ENCODE assay signal across 17 cellular contexts in the genomic region with DNA sequence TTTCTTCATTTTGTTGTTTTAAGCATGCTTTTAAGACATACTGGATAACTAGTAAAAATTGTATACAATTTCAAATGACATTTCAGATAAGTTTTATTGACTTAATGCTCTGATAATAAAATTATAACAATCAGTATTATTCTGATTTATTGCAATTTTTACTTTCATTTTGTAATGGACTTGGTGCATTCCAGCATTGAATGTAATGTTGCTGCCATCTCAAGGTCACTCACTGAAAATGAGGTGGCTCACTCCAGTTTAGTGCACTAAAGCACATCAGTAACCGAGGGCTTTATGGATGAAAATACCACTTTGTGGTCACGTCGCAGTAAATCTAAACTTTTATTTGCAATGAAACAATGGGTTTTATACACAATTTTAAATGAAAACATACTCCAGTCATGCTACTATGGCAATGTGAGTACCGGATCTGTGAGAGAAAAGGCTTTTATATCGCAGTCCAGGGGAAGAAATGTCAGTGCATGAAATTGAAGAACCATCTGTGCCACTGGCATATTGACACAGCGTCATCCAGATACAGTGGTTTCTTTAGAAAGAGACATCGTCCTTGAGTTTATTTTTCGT. TPM values are rescaled to one million over a fixed set of nuclear protein-coding genes. Genes with fewer than 3 reads are reported as not detected.
DNase-seq lines count a peak whose midpoint lies in the region; ATAC-seq, FAIRE-seq and TF ChIP-seq lines count a peak whose summit lies in the region.
"Had no signal": no experiment of that assay in that cellular context is flagged by ENCODE, and none has a peak within 500 bp of the region (broad histone marks: within the 10 kb centered on the region; RNA-seq: fewer than 3 reads in every experiment).

No MANE protein-coding gene starts in this region.

- H2BK20ac ChIP-seq in H1 (ENCODE audit: low read length): no peak overlapping the region

- no peak overlapping the region for H3K27ac Mint-ChIP-seq in osteocyte (ENCODE audit: unreplicated experiment)
- H3K27ac Mint-ChIP-seq: IgD-negative memory B cell had no signal

- no peak for ATAC-seq in GM19324 (IDR thresholded peaks at IDR 0.05; ENCODE audit: low FRiP score, unreplicated experiment)
- ATAC-seq: HCT116 had no signal

- no peak overlapping the region for H4K8ac ChIP-seq in H1 (ENCODE audit: extremely low read depth, insufficient read depth, low read length)

- FAIRE-seq in H1 (lab: Jason Lieb, UNC): no peak
- FAIRE-seq: GM12892 had no signal

- no peak overlapping the region for H3K18ac ChIP-seq in H1 (ENCODE audit: extremely low read depth, low read length)

- H3K27me3 Mint-ChIP-seq in osteocyte (ENCODE audit: unreplicated experiment): peaks cover 7% of the 10 kb centered on the region

- H4K20me1 ChIP-seq in OCI-LY3 (ENCODE audit: insufficient read depth, low read length): no peaks in the 10 kb centered on the region
- H4K20me1 ChIP-seq in H1 (replicated peaks in 1 of 2; ENCODE audit: control insufficient read depth in 1 of 2, insufficient read depth in 2 of 2, low read length in 2 of 2): no peaks in the 10 kb centered on the region

- H3K9ac ChIP-seq in OCI-LY3 (ENCODE audit: low read length) (no peak overlapping the region), H1 (replicated peaks in 1 of 4; ENCODE audit: extremely low read depth in 1 of 4, low read depth in 3 of 4, low read length in 3 of 4) (no peak overlapping the region)

- H3K23ac ChIP-seq in H1 (ENCODE audit: insufficient read length): no peak overlapping the region

- no peak overlapping the region for H3K14ac ChIP-seq in H1 (ENCODE audit: insufficient read length)

- POLR2A ChIA-PET in H1 (lab: Charles Lee; ENCODE audit: partially characterized antibody): interaction anchor here (0.6 kb wide), 1 partner anchor 15 kb away, joined by 3 read pairs; no protein-coding TSS in a partner anchor

- no peak for TF ChIP-seq POLR2A in H1 (IDR thresholded peaks at IDR 0.05; ENCODE audit: control extremely low read depth in 1 of 2, low read depth in 2 of 2, low read length in 2 of 2)

- H2AFZ ChIP-seq in OCI-LY3 (ENCODE audit: low read depth, low read length): no peak overlapping the region
- H2AFZ ChIP-seq in H1 (ENCODE audit: low read length): no peak overlapping the region

- H3K4me2 ChIP-seq in OCI-LY3 (ENCODE audit: low read length) (no peak overlapping the region), H1 (ENCODE audit: insufficient read depth in 1 of 2, low read depth in 2 of 2, low read length in 2 of 2) (no peak overlapping the region)

- no peak overlapping the region for H2BK12ac ChIP-seq in H1 (ENCODE audit: low read depth, low read length)

- no peak overlapping the region for H3K4ac ChIP-seq in H1 (replicated peaks; ENCODE audit: insufficient read length, low read depth, low read length)

- 97% methylated on average over 8 of the region's 8 CpGs; no CpG with 5 or more reads in 1 of the 2 experiments for WGBS in H1 (ENCODE audit: extremely low coverage in 1 of 2, insufficient coverage in 1 of 2, insufficient read length in 1 of 2, insufficient replicate concordance in 2 of 2, low coverage in 1 of 2, low lambda C conversion rate in 2 of 2, missing lambda C conversion rate in 1 of 2), 2 experiments

- TF ChIP-seq CTCF in OCI-LY3 (IDR thresholded peaks at IDR 0.05; ENCODE audit: low read depth, low read length): peak; percentile 33
- TF ChIP-seq CTCF in H1 (IDR thresholded peaks at IDR 0.05; ENCODE audit: control extremely low read depth in 1 of 3, insufficient read depth in 1 of 3, low read depth in 1 of 3, low read length in 3 of 3): no peak; a peak in 1 of 4 replicates
- peak; percentile 22 for TF ChIP-seq CTCF in osteocyte (IDR thresholded peaks at IDR 0.05)

- no peaks in the 10 kb centered on the region for H3K4me1 Mint-ChIP-seq in osteocyte (ENCODE audit: unreplicated experiment)
- H3K4me1 Mint-ChIP-seq: IgD-negative memory B cell had no signal

- H3K56ac ChIP-seq in H1 (replicated peaks; ENCODE audit: insufficient read length, low read depth, low read length): no peak overlapping the region

- no peaks in the 10 kb centered on the region for H3K36me3 Mint-ChIP-seq in osteocyte (ENCODE audit: unreplicated experiment)
- H3K36me3 Mint-ChIP-seq: IgD-negative memory B cell had no signal

- H4K91ac ChIP-seq in H1 (replicated peaks; ENCODE audit: insufficient read length, low read length): no peak overlapping the region

- H3K79me2 ChIP-seq in OCI-LY3 (ENCODE audit: low read length) (no peaks in the 10 kb centered on the region), H1 (ENCODE audit: control insufficient read depth in 1 of 2, insufficient read depth in 2 of 2, low read length in 2 of 2) (no peaks in the 10 kb centered on the region)

- no peak overlapping the region for H2BK5ac ChIP-seq in H1 (ENCODE audit: low read depth, low read length)

- H3K9me3 ChIP-seq in OCI-LY3 (ENCODE audit: insufficient read depth, low read length) (no peaks in the 10 kb centered on the region), H1 (ENCODE audit: insufficient read depth in 2 of 2, low read depth in 1 of 2, low read length in 1 of 2) (no peaks in the 10 kb centered on the region)
- H3K9me3 ChIP-seq: upper lobe of left lung had no signal

- no peaks in the 10 kb centered on the region for H3K9me3 Mint-ChIP-seq in osteocyte (ENCODE audit: unreplicated experiment)

- TF ChIP-seq EP300 in H1 (IDR thresholded peaks at IDR 0.05; ENCODE audit: borderline replicate concordance in 1 of 2, low read depth in 2 of 2, low read length in 2 of 2): no peak

- no peaks in the 10 kb centered on the region for H3K23me2 ChIP-seq in H1 (ENCODE audit: low read depth, low read length)

- H3K4me3 ChIP-seq in OCI-LY3 (ENCODE audit: low read length) (no peak overlapping the region), H1 (ENCODE audit: extremely low read depth in 1 of 4, insufficient read depth in 2 of 4, low read depth in 3 of 4, low read length in 4 of 4) (no peak overlapping the region)
- H3K4me3 ChIP-seq: upper lobe of left lung had no signal

- no peak overlapping the region for H2BK15ac ChIP-seq in H1 (ENCODE audit: low read length)

- peak; percentile 22 to 28; a peak in 2 of 4 replicates for TF ChIP-seq RAD21 in H1 (IDR thresholded peaks at IDR 0.05 in 1 of 2, conservative IDR thresholded peaks at IDR 0.05 in 1 of 2; ENCODE audit: low read depth in 2 of 2, low read length in 2 of 2)

- H3K4me1 ChIP-seq in OCI-LY3 (ENCODE audit: low read length): no peaks in the 10 kb centered on the region
- H3K4me1 ChIP-seq in H1 (replicated peaks in 1 of 4; ENCODE audit: control insufficient read depth in 3 of 4, insufficient read depth in 4 of 4, low read length in 3 of 4): no peaks in the 10 kb centered on the region
- H3K4me1 ChIP-seq: upper lobe of left lung had no signal

- no peak overlapping the region for H2BK120ac ChIP-seq in H1 (replicated peaks; ENCODE audit: low read depth, low read length)

- DNase-seq in NCI-H1092 treated with DMSO at 0.1 percent for 48 hours (lab: John Stamatoyannopoulos, UW) (peak; percentile 14), NCI-H1092 (lab: John Stamatoyannopoulos, UW) (no peak), H1 (ENCODE audit: low read depth in 1 of 2, low spot score in 2 of 2) (no peak), osteocyte (ENCODE audit: extremely low spot score, unreplicated experiment) (no peak), DMS153 (lab: John Stamatoyannopoulos, UW) (no peak), NCI-H2171 (lab: John Stamatoyannopoulos, UW) (no peak)
- DNase-seq: activated gamma-delta T cell treated with Interleukin-2 at 50 U/mL for 16 hours; NCI-H2081 treated with DMSO at 0.1 percent for 48 hours; posterior cingulate gyrus; stimulated activated CD8-positive, alpha-beta memory T cell treated with anti-CD3 and anti-CD28 coated beads, Interleukin-4, amount 100 ng/mL, for 48 hours; T1000; upper lobe of left lung had no signal

- CTCF ChIA-PET in H1 (lab: Charles Lee; ENCODE audit: partially characterized antibody): interaction anchor here (0.6 to 3.8 kb wide), 3 partner anchors 13 to 986 kb away, joined by 4 to 31 read pairs (median 6); no protein-coding TSS in a partner anchor

- H3K36me3 ChIP-seq in OCI-LY3 (replicated peaks; ENCODE audit: low read depth, low read length) (no peaks in the 10 kb centered on the region), H1 (ENCODE audit: control insufficient read depth in 2 of 4, insufficient read depth in 4 of 4, low read length in 3 of 4) (no peaks in the 10 kb centered on the region)
- H3K36me3 ChIP-seq: upper lobe of left lung had no signal

- H2AK5ac ChIP-seq in H1 (ENCODE audit: low read depth, low read length): no peak overlapping the region

- no peak overlapping the region for H3K4me3 Mint-ChIP-seq in osteocyte (ENCODE audit: unreplicated experiment)
- H3K4me3 Mint-ChIP-seq: IgD-negative memory B cell had no signal

- no peak overlapping the region for H4K5ac ChIP-seq in H1 (ENCODE audit: insufficient read length, low read depth, low read length)

- H3K27ac ChIP-seq in OCI-LY3 (ENCODE audit: low read length) (no peak overlapping the region), H1 (ENCODE audit: low read depth, low read length) (no peak overlapping the region)
- H3K27ac ChIP-seq: upper lobe of left lung had no signal

- H3K79me1 ChIP-seq in H1 (ENCODE audit: low read depth, low read length): no peaks in the 10 kb centered on the region

- no peaks in the 10 kb centered on the region; the same call in 1 of the 2 replicates for H3K27me3 ChIP-seq in OCI-LY3 (ENCODE audit: low read depth, low read length)
- no peaks in the 10 kb centered on the region for H3K27me3 ChIP-seq in H1 (replicated peaks in 1 of 4; ENCODE audit: control insufficient read depth in 3 of 4, extremely low read depth in 1 of 4, insufficient read depth in 3 of 4, low read length in 3 of 4)
- H3K27me3 ChIP-seq: upper lobe of left lung had no signal

TF ChIP-seq in H1, 55 proteins besides CTCF, POLR2A, EP300 and RAD21 (continues in another document):
- TF ChIP-seq BCL11A (IDR thresholded peaks at IDR 0.05; ENCODE audit: low read depth in 2 of 2, low read length in 2 of 2): no peak
- TF ChIP-seq EGR1 (IDR thresholded peaks at IDR 0.05; ENCODE audit: borderline replicate concordance, low read depth, low read length): no peak

RNA-seq across cellular contexts. Expression of gene ZNF507, which starts 20.7 kb away (rescaled TPM):
- total RNA-seq in H1 (2021; fragmentation: NEBNext Ultra II Directional; extraction: Animal tissue kit (Norgen Biotek cat#: 25700)): 28.8 TPM in 2 replicates
- polyA plus RNA-seq in H1 (2011; rRNA removed): 6.7 and 8.6 TPM in 2 replicates
- polyA plus RNA-seq in H1 (2011; cell fraction: cytosol; rRNA removed): 13.4 TPM
- 9.0 TPM for polyA plus RNA-seq in H1 (2011; cell fraction: nucleus; rRNA removed)
- 11.6 to 19.7 TPM (median 14.5 TPM) in 4 replicates for polyA plus RNA-seq in H1 (2012, experiment 1 of 2)
- polyA plus RNA-seq in H1 (2012, experiment 2 of 2): 0.45 TPM
- 11.8 TPM for polyA plus RNA-seq in H1 (2013, experiment 1 of 2)
- polyA plus RNA-seq in H1 (2013, experiment 2 of 2): 11.6 TPM
- 33.6 and 53.0 TPM in 2 replicates for polyA minus RNA-seq in H1 (2011; rRNA and poly(A)+ RNA removed)
- 15.1 TPM for polyA minus RNA-seq in H1 (2011; cell fraction: cytosol; rRNA and poly(A)+ RNA removed)
- polyA minus RNA-seq in H1 (2011; cell fraction: nucleus; rRNA and poly(A)+ RNA removed): 37.4 TPM
- total RNA-seq in osteocyte: 22.4 and 23.8 TPM in 2 replicates

Comparison
In these comparisons a context has a peak if more than half of its experiments do, and no peak if none do; other contexts are left out.
1. CTCF ChIP-seq: peak in OCI-LY3 (single experiment) and osteocyte (single experiment); none in H1 (0 of 3).